ENCODE assay signal across 11 cellular contexts in the genomic region with DNA sequence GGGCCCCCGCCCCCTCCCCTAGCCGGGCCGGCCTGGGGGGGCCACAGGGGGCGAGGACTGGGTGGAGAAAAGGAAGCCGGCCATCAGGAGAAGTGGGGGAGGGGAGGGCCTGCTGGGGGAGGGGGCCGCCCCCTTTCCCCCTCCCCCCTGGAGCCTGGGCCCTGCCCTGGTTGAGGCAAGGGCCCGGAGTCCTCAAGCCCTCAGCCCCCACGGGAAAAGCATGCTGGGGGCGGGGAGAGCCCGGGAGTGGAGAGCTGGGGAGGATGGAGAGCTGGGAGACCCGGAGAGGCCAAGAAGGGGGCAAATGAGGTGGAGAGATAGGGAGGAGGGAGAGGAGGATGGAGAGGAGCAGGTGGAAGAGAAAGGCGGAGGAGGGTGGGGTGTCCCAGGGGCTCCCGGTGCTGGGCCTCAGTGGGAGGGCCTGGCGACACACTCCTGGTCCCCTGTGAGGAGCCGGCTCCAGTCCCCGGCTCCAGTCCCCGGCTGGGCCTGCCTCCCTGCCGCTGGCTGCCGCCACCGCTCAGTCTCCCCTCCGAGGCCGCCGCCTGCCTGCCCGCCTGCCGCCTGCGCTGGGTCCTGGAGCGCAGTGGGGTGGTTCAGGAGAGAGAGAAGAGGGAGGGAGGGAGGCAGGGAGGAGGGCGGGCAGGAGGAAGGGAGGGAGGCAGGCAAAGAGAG. TPM values are rescaled to one million over a fixed set of nuclear protein-coding genes. Genes with fewer than 3 reads are reported as not detected.
DNase-seq lines count a peak whose midpoint lies in the region; TF ChIP-seq lines count a peak whose summit lies in the region.
"Had no signal": no experiment of that assay in that cellular context is flagged by ENCODE, and none has a peak within 500 bp of the region (broad histone marks: within the 10 kb centered on the region; RNA-seq: fewer than 3 reads in every experiment).

A gene with protein sequence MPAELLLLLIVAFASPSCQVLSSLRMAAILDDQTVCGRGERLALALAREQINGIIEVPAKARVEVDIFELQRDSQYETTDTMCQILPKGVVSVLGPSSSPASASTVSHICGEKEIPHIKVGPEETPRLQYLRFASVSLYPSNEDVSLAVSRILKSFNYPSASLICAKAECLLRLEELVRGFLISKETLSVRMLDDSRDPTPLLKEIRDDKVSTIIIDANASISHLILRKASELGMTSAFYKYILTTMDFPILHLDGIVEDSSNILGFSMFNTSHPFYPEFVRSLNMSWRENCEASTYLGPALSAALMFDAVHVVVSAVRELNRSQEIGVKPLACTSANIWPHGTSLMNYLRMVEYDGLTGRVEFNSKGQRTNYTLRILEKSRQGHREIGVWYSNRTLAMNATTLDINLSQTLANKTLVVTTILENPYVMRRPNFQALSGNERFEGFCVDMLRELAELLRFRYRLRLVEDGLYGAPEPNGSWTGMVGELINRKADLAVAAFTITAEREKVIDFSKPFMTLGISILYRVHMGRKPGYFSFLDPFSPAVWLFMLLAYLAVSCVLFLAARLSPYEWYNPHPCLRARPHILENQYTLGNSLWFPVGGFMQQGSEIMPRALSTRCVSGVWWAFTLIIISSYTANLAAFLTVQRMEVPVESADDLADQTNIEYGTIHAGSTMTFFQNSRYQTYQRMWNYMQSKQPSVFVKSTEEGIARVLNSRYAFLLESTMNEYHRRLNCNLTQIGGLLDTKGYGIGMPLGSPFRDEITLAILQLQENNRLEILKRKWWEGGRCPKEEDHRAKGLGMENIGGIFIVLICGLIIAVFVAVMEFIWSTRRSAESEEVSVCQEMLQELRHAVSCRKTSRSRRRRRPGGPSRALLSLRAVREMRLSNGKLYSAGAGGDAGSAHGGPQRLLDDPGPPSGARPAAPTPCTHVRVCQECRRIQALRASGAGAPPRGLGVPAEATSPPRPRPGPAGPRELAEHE (minus strand): TSS at position 588 of the 675 bp plus-strand sequence. CDS start 4,436 bp downstream, outside the sequence.

- intact Hi-C loops in activated CD4-positive, alpha-beta T cell treated with anti-CD3 and anti-CD28 coated beads, Interleukin-2, amount 10 ng/mL, durations not matched to agents 24 days and 14 days (cut with micrococcal nuclease), result no loop called here
- intact Hi-C loops in transverse colon (cut with DNase I; ENCODE audit: low total_unique reads), result no loop called here

- peak within 1 kb of the TSS; percentile 58 to 76 for H3K27ac ChIP-seq in coronary artery
- H3K27ac ChIP-seq in transverse colon, result peak within 1 kb of the TSS; percentile 5 to 76 (median 50)

- H3K27ac Mint-ChIP-seq in activated CD4-positive, alpha-beta T cell treated with anti-CD3 and anti-CD28 coated beads, Interleukin-2, amount 10 ng/mL, durations not matched to agents 24 days and 14 days, result no peak within 1 kb of the TSS

- DNase-seq in activated CD4-positive, alpha-beta T cell treated with anti-CD3 and anti-CD28 coated beads, Interleukin-2, amount 10 ng/mL, durations not matched to agents 24 days and 14 days, result no peak
- no peak for DNase-seq in activated CD4-positive, alpha-beta T cell treated with anti-CD3 and anti-CD28 coated beads for 48 hours
- DNase-seq in coronary artery (ENCODE audit: low spot score), result no peak
- DNase-seq in middle frontal gyrus (ENCODE audit: extremely low spot score, low spot score), result peak; percentile 8
- no peak for DNase-seq in transverse colon
- DNase-seq in foreskin fibroblast, result no peak
- DNase-seq in GM13976 (ENCODE audit: low spot score), result no peak
- DNase-seq in ACHN, result no peak
- DNase-seq: NK-92 treated with Interleukin-12 subunit alpha and Interleukin-12 subunit beta, amount 100 ng/mL, for 24 hours; stimulated activated naive CD4-positive, alpha-beta T cell treated with Interleukin-2 at 50 U/mL for 16 hours had no signal

- in situ Hi-C loops in transverse colon (cut with MboI; ENCODE audit: low pct_ligation_motif_present in 1 of 4, low pct_unique_long_range_greater_than_20kb in 1 of 4, low sequenced_read_pairs in 3 of 4) (no loop called here), GM13976 (cut with MboI; ENCODE audit: low sequenced_read_pairs, unreplicated experiment) (no loop called here), ACHN (cut with HindIII; ENCODE audit: low pct_ligation_motif_present, low pct_unique_long_range_greater_than_20kb, low sequenced_read_pairs) (no loop called here)

- no peak for TF ChIP-seq EP300 in transverse colon (IDR thresholded peaks at IDR 0.05; ENCODE audit: low read depth)

- 20 to 35% methylated on average over 3 to 24 of the region's 28 CpGs for WGBS in transverse colon (ENCODE audit: low coverage in 1 of 2), 2 donors

- peaks cover 3 to 23% (median 10%) of the 10 kb centered on the region in 4 donors for H3K4me1 ChIP-seq in transverse colon

- peaks cover 10% of the 10 kb centered on the region for H3K4me1 Mint-ChIP-seq in activated CD4-positive, alpha-beta T cell treated with anti-CD3 and anti-CD28 coated beads, Interleukin-2, amount 10 ng/mL, durations not matched to agents 24 days and 14 days

- TF ChIP-seq CTCF in coronary artery (IDR thresholded peaks at IDR 0.05) (no peak), transverse colon (IDR thresholded peaks at IDR 0.05) (no peak), foreskin fibroblast (IDR thresholded peaks at IDR 0.05; ENCODE audit: low read depth, low read length) (no peak), GM13976 (IDR thresholded peaks at IDR 0.05; ENCODE audit: borderline replicate concordance, control extremely low read depth, extremely low read depth, insufficient read depth, missing control alignments) (no peak)

- H3K27me3 Mint-ChIP-seq in activated CD4-positive, alpha-beta T cell treated with anti-CD3 and anti-CD28 coated beads, Interleukin-2, amount 10 ng/mL, durations not matched to agents 24 days and 14 days, result peaks cover 7% of the 10 kb centered on the region

- no peaks in the 10 kb centered on the region for H3K36me3 ChIP-seq in transverse colon
- H3K36me3 ChIP-seq: neutrophil had no signal

- H3K27me3 ChIP-seq in transverse colon, result peaks cover 38% of the 10 kb centered on the region

- H3K4me3 ChIP-seq in coronary artery (peak within 1 kb of the TSS; percentile 71), transverse colon (peak within 1 kb of the TSS; percentile 30 to 50 (median 32)), foreskin fibroblast (ENCODE audit: low read depth in 1 of 2, low read length in 2 of 2) (no peak within 1 kb of the TSS)

- TF ChIP-seq POLR2A in transverse colon (IDR thresholded peaks at IDR 0.05), result no peak

- no peaks in the 10 kb centered on the region for H3K36me3 Mint-ChIP-seq in activated CD4-positive, alpha-beta T cell treated with anti-CD3 and anti-CD28 coated beads, Interleukin-2, amount 10 ng/mL, durations not matched to agents 24 days and 14 days (ENCODE audit: low read depth)

- peak within 1 kb of the TSS; percentile 39 for H3K4me3 Mint-ChIP-seq in activated CD4-positive, alpha-beta T cell treated with anti-CD3 and anti-CD28 coated beads, Interleukin-2, amount 10 ng/mL, durations not matched to agents 24 days and 14 days

- H3K9me3 ChIP-seq in transverse colon, result no peaks in the 10 kb centered on the region
- H3K9me3 ChIP-seq: neutrophil had no signal

- H3K9me3 Mint-ChIP-seq in activated CD4-positive, alpha-beta T cell treated with anti-CD3 and anti-CD28 coated beads, Interleukin-2, amount 10 ng/mL, durations not matched to agents 24 days and 14 days, result no peaks in the 10 kb centered on the region

RNA-seq across cellular contexts. Expression of the gene that starts here (rescaled TPM):
- 3.9 and 4.9 TPM in 2 replicates for total RNA-seq in activated CD4-positive, alpha-beta T cell treated with anti-CD3 and anti-CD28 coated beads, Interleukin-2, amount 10 ng/mL, durations not matched to agents 24 days and 14 days
- total RNA-seq in transverse colon, result 10 to 100 TPM in 1 of 4 donors, 1 to 10 TPM in 3; 1.6 to 13.1 (median 3.6) TPM

Comparison
In these comparisons a context has a peak if more than half of its experiments do, and no peak if none do; other contexts are left out.
1. H3K4me3 ChIP-seq: peak in coronary artery (single experiment) and transverse colon (4 of 4); none in foreskin fibroblast (0 of 2).